ENCODE assay signal across 8 cellular contexts in the genomic region with DNA sequence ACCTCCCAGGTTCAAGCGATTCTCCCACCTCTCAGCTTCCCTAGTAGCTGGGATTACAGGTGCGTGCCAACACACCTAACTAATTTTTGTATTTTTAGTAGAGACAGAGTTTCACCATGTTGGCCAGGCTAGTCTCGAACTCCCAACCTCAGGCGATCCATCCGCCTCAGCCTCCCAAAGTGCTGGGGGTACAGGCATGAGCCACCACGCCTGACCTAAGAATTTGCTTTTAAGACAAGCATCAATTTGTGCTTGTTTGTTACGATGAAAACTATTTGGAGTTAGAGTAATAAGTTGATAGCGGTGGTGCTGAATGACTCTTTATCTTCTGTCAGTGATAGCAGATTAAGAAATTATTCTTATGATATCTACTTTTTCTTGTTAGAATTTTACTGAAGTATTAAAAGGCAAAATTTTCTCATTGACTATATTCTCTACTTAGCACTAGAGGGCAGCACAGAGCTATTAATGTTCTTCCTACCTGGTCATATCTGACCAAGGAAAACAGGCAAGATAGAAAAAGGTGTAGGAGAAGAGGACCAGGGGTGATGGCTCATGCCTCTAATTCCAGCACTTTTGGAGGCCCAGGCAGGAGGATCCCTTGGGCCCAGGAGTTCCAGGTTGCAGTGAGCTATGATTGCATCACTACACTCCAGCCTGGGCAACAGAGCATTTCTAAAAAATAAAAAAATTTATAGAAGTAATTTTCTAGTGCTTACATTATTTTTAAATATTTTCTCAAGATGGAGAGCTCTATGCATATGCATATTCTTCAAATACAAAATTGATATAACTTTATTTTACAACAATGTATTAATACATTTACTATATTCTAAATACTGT. TPM values are rescaled to one million over a fixed set of nuclear protein-coding genes. Genes with fewer than 3 reads are reported as not detected.
DNase-seq lines count a peak whose midpoint lies in the region; TF ChIP-seq lines count a peak whose summit lies in the region.

No MANE protein-coding gene starts in this region.

- DNase-seq in G401 (ENCODE audit: low spot score), result peak; percentile 76
- peak; percentile 69 for DNase-seq in GM23248
- peak; percentile 29 for DNase-seq in NCI-H146 treated with DMSO at 0.1 percent for 48 hours (lab: John Stamatoyannopoulos, UW; ENCODE audit: unreplicated experiment)
- peak; percentile 66 for DNase-seq in SW480 (ENCODE audit: low spot score)
- DNase-seq in fibroblast of the aortic adventitia (ENCODE audit: low read depth), result peak; percentile 74
- no peak for DNase-seq in progenitor cell of endocrine pancreas (ENCODE audit: low spot score, unreplicated experiment)
- no peak for DNase-seq in epidermal melanocyte (ENCODE audit: insufficient read length, low spot score)
- no peak for DNase-seq in activated T-helper 2 cell treated with anti-CD3 and anti-CD28 coated beads, Interferon-gamma antibody, Interleukin-2, Interleukin-4, amounts not matched to agents 10 μg/mL and 5 μg/mL and 100 μg/mL, durations not matched to agents 14 hours and 24 hours and 36 hours (ENCODE audit: low spot score)

- H3F3A ChIP-seq in GM23248 (ENCODE audit: insufficient read depth), result no peaks in the 10 kb centered on the region

- H3K27me3 Mint-ChIP-seq in progenitor cell of endocrine pancreas, result no peaks in the 10 kb centered on the region
- no peaks in the 10 kb centered on the region for H3K27me3 Mint-ChIP-seq in activated T-helper 2 cell treated with anti-CD3 and anti-CD28 coated beads, Interferon-gamma antibody, Interleukin-2, Interleukin-4, amounts not matched to agents 10 μg/mL and 5 μg/mL and 100 μg/mL, durations not matched to agents 14 hours and 24 hours and 36 hours (ENCODE audit: low read depth)

- H3K4me2 ChIP-seq in GM23248 (ENCODE audit: unreplicated experiment), result no peak overlapping the region

- no peaks in the 10 kb centered on the region for H3K9me3 ChIP-seq in GM23248 (ENCODE audit: low read depth)

- no peak overlapping the region for H3K9ac ChIP-seq in GM23248

- H3K4me1 Mint-ChIP-seq in progenitor cell of endocrine pancreas (ENCODE audit: low read depth), result no peaks in the 10 kb centered on the region
- H3K4me1 Mint-ChIP-seq in activated T-helper 2 cell treated with anti-CD3 and anti-CD28 coated beads, Interferon-gamma antibody, Interleukin-2, Interleukin-4, amounts not matched to agents 10 μg/mL and 5 μg/mL and 100 μg/mL, durations not matched to agents 14 hours and 24 hours and 36 hours (ENCODE audit: low read depth), result no peaks in the 10 kb centered on the region

- 68 to 69% methylated on average over 8 of the region's 8 CpGs for WGBS in GM23248 (ENCODE audit: low coverage in 1 of 2, low lambda C conversion rate in 2 of 2, missing lambda C conversion rate in 2 of 2), 2 experiments

- H3K4me3 Mint-ChIP-seq in progenitor cell of endocrine pancreas (ENCODE audit: low read depth), result no peak overlapping the region
- H3K4me3 Mint-ChIP-seq in activated T-helper 2 cell treated with anti-CD3 and anti-CD28 coated beads, Interferon-gamma antibody, Interleukin-2, Interleukin-4, amounts not matched to agents 10 μg/mL and 5 μg/mL and 100 μg/mL, durations not matched to agents 14 hours and 24 hours and 36 hours (ENCODE audit: low read depth), result no peak overlapping the region

- H3K27me3 ChIP-seq in GM23248 (replicated peaks; ENCODE audit: insufficient read depth), result no peaks in the 10 kb centered on the region

- no peaks in the 10 kb centered on the region for H3K9me3 Mint-ChIP-seq in progenitor cell of endocrine pancreas (ENCODE audit: low read depth)
- H3K9me3 Mint-ChIP-seq in activated T-helper 2 cell treated with anti-CD3 and anti-CD28 coated beads, Interferon-gamma antibody, Interleukin-2, Interleukin-4, amounts not matched to agents 10 μg/mL and 5 μg/mL and 100 μg/mL, durations not matched to agents 14 hours and 24 hours and 36 hours, result no peaks in the 10 kb centered on the region

- TF ChIP-seq CTCF in fibroblast of the aortic adventitia (IDR thresholded peaks at IDR 0.05; ENCODE audit: insufficient read depth, low read length) (peak; percentile 51), progenitor cell of endocrine pancreas (IDR thresholded peaks at IDR 0.05; ENCODE audit: unreplicated experiment) (peak; percentile 77)

- no peak overlapping the region for H3K27ac ChIP-seq in GM23248

- in situ Hi-C loops in G401 (cut with HindIII; ENCODE audit: low sequenced_read_pairs), result no loop called here
- in situ Hi-C loops in GM23248 (cut with MboI), result loop anchor here (25.0 kb wide), 1 partner anchor 519 kb away; a partner anchor contains a TSS

- no peaks in the 10 kb centered on the region for H4K20me1 ChIP-seq in GM23248 (ENCODE audit: insufficient read depth)

- no peak overlapping the region for H3K4me3 ChIP-seq in GM23248
- no peak overlapping the region for H3K4me3 ChIP-seq in fibroblast of the aortic adventitia (ENCODE audit: low read depth, low read length)

- H3K9me2 ChIP-seq in GM23248 (ENCODE audit: insufficient read depth), result no peaks in the 10 kb centered on the region

- H3K27ac Mint-ChIP-seq in progenitor cell of endocrine pancreas, result no peak overlapping the region
- H3K27ac Mint-ChIP-seq in activated T-helper 2 cell treated with anti-CD3 and anti-CD28 coated beads, Interferon-gamma antibody, Interleukin-2, Interleukin-4, amounts not matched to agents 10 μg/mL and 5 μg/mL and 100 μg/mL, durations not matched to agents 14 hours and 24 hours and 36 hours, result no peak overlapping the region

- peaks cover 3% of the 10 kb centered on the region for H3K36me3 Mint-ChIP-seq in progenitor cell of endocrine pancreas (ENCODE audit: insufficient read depth)
- H3K36me3 Mint-ChIP-seq in activated T-helper 2 cell treated with anti-CD3 and anti-CD28 coated beads, Interferon-gamma antibody, Interleukin-2, Interleukin-4, amounts not matched to agents 10 μg/mL and 5 μg/mL and 100 μg/mL, durations not matched to agents 14 hours and 24 hours and 36 hours (ENCODE audit: low read depth), result peaks cover 3% of the 10 kb centered on the region

- no peaks in the 10 kb centered on the region for H3K36me3 ChIP-seq in GM23248 (ENCODE audit: low read depth)

- intact Hi-C loops in activated T-helper 2 cell treated with anti-CD3 and anti-CD28 coated beads, Interferon-gamma antibody, Interleukin-2, Interleukin-4, amounts not matched to agents 10 μg/mL and 5 μg/mL and 100 μg/mL, durations not matched to agents 14 hours and 24 hours and 36 hours (cut with micrococcal nuclease), result loop anchor here (1.0 to 5.0 kb wide), 4 partner anchors 303 to 519 kb away; a partner anchor contains a TSS

- no peak overlapping the region for H2AFZ ChIP-seq in GM23248

- no peaks in the 10 kb centered on the region for H3K79me2 ChIP-seq in GM23248 (ENCODE audit: insufficient read depth)

- H3K4me1 ChIP-seq in GM23248 (ENCODE audit: insufficient read depth), result no peaks in the 10 kb centered on the region

RNA-seq across cellular contexts. Expression of a gene that starts 24.5 kb away (rescaled TPM):
- total RNA-seq in G401 (2014; rRNA removed; shearing (Covaris generic)), result 1.2 and 2.8 TPM in 2 replicates
- 4.6 and 5.9 TPM in 2 replicates for total RNA-seq in GM23248 (2014; rRNA removed; shearing (Covaris generic))
- 8.4 and 8.7 TPM in 2 replicates for polyA plus RNA-seq in GM23248 (2016; fragmentation: Nextera tagmentation; extraction: Ambion mirVana)
- total RNA-seq in fibroblast of the aortic adventitia (ENCODE audit: low replicate concordance) (22.7 and 32.0 TPM in 2 replicates), progenitor cell of endocrine pancreas (45.0 and 49.3 TPM in 2 replicates)
- 7.4 and 7.6 TPM in 2 replicates for total RNA-seq in activated T-helper 2 cell treated with anti-CD3 and anti-CD28 coated beads, Interferon-gamma antibody, Interleukin-2, Interleukin-4, amounts not matched to agents 10 μg/mL and 5 μg/mL and 100 μg/mL, durations not matched to agents 14 hours and 24 hours and 36 hours

RNA-seq across cellular contexts. Expression of a gene that starts 24.6 kb away (rescaled TPM):
- total RNA-seq in G401 (2014; rRNA removed; shearing (Covaris generic)), result 90.8 and 98.5 TPM in 2 replicates
- total RNA-seq in GM23248 (2014; rRNA removed; shearing (Covaris generic)), result 46.8 and 54.0 TPM in 2 replicates
- polyA plus RNA-seq in GM23248 (2016; fragmentation: Nextera tagmentation; extraction: Ambion mirVana), result 38.2 and 38.9 TPM in 2 replicates
- total RNA-seq in fibroblast of the aortic adventitia (ENCODE audit: low replicate concordance), result 14.2 and 37.8 TPM in 2 replicates
- 69.2 and 72.6 TPM in 2 replicates for total RNA-seq in progenitor cell of endocrine pancreas
- 48.9 and 54.0 TPM in 2 replicates for total RNA-seq in activated T-helper 2 cell treated with anti-CD3 and anti-CD28 coated beads, Interferon-gamma antibody, Interleukin-2, Interleukin-4, amounts not matched to agents 10 μg/mL and 5 μg/mL and 100 μg/mL, durations not matched to agents 14 hours and 24 hours and 36 hours

Comparison
In these comparisons a context has a peak if more than half of its experiments do, and no peak if none do; other contexts are left out.
1. DNase-seq: peak in G401 (single experiment), GM23248 (single experiment), NCI-H146 treated with DMSO at 0.1 percent for 48 hours (single experiment), SW480 (single experiment) and fibroblast of the aortic adventitia (single experiment); none in progenitor cell of endocrine pancreas (single experiment), epidermal melanocyte (single experiment) and activated T-helper 2 cell treated with anti-CD3 and anti-CD28 coated beads, Interferon-gamma antibody, Interleukin-2, Interleukin-4, amounts not matched to agents 10 μg/mL and 5 μg/mL and 100 μg/mL, durations not matched to agents 14 hours and 24 hours and 36 hours (single experiment).